ENCODE assay signal across 2 cellular contexts in the genomic region with DNA sequence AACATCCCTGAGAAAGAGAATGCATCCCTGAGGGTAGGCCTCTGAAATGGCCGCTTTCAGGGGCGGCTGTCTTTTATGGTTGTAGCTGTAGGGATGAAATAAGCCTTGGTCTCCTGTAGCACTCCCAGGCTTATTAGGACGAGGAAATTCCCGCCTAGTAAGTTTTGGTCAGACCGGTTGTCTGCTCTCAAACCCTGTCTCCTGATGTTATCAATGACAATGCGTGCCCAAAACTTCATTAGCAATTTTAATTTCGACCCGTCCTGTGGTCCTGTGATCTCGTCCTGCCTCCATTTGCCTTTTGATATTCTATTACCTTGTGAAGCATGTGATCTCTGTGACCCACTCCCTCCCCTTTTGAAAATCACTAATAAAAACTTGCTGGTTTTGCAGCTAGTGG.
TF ChIP-seq lines count a peak whose summit lies in the region.

No MANE protein-coding gene starts in this region.

TF ChIP-seq in GM23338, 12 proteins besides CTCF, POLR2A, EP300 and RAD21:
- TF ChIP-seq CREB1 (CRISPR knock-in tag; IDR thresholded peaks at IDR 0.05; ENCODE audit: low read depth) (peak; percentile 6; the same call in 1 of the 2 replicates), ZNF462 (CRISPR knock-in tag; IDR thresholded peaks at IDR 0.05) (peak; percentile 63; the same call in 1 of the 2 replicates)

TF ChIP-seq in WTC11, 78 proteins besides CTCF, POLR2A, EP300 and RAD21:
- TF ChIP-seq USF1 (CRISPR knock-in tag; IDR thresholded peaks at IDR 0.05) (peak; percentile 63; the same call in 1 of the 2 replicates), MAX (CRISPR knock-in tag; IDR thresholded peaks at IDR 0.05) (peak; percentile 43; the same call in 1 of the 2 replicates), USF2 (CRISPR knock-in tag; IDR thresholded peaks at IDR 0.05) (peak; percentile 76)
